In genomic region chr5:36152324-36153298, GRCh38 we compare ENCODE assay signal across 8 cellular contexts. TPM values are rescaled to one million over a fixed set of nuclear protein-coding genes. Genes with fewer than 3 reads are reported as not detected.
A peak's percentile ranks its signal among the peaks of the same experiment; 100 is the strongest.
DNase-seq lines count a peak whose midpoint lies in the region; ATAC-seq and TF ChIP-seq lines count a peak whose summit lies in the region.

No MANE protein-coding gene starts in this region.

- H3K27ac ChIP-seq in KOPT-K1 (ENCODE audit: low read depth, low read length, poor library complexity, severe bottlenecking) (peak overlapping the region; percentile 91), smooth muscle cell (ENCODE audit: low read depth) (peak overlapping the region; percentile 27)

- no peaks in the 10 kb centered on the region for H4K20me1 ChIP-seq in smooth muscle cell (ENCODE audit: low read depth)

- TF ChIP-seq CTCF in AG09309 (IDR thresholded peaks at IDR 0.05; ENCODE audit: control insufficient read depth, insufficient read depth, low read depth, low read length, missing control alignments) (no peak), smooth muscle cell (IDR thresholded peaks at IDR 0.05; ENCODE audit: borderline replicate concordance, insufficient read depth, poor library complexity, severe bottlenecking) (no peak)

- peak overlapping the region; percentile 87 for H3K9ac ChIP-seq in adipocyte (ENCODE audit: low read length)
- H3K9ac ChIP-seq in iPS-15b (ENCODE audit: low read depth, low read length): peak overlapping the region; percentile 88
- peak overlapping the region; percentile 21 for H3K9ac ChIP-seq in smooth muscle cell (ENCODE audit: low read depth)

- H3F3A ChIP-seq in smooth muscle cell (ENCODE audit: low read depth): peaks cover 18% of the 10 kb centered on the region

- DNase-seq in AG09309 (ENCODE audit: low read depth) (no peak), adipocyte (ENCODE audit: low read depth) (peak; percentile 44), smooth muscle cell (lab: John Stamatoyannopoulos, UW; ENCODE audit: unreplicated experiment) (no peak), mucosa of gallbladder (ENCODE audit: low spot score) (no peak)

- H3K9me3 ChIP-seq in KOPT-K1 (ENCODE audit: insufficient read depth, low read length, poor library complexity, severe bottlenecking) (no peaks in the 10 kb centered on the region), adipocyte (ENCODE audit: control insufficient read depth, low read length) (no peaks in the 10 kb centered on the region), iPS-15b (ENCODE audit: control insufficient read depth, insufficient read depth, low read length) (no peaks in the 10 kb centered on the region), smooth muscle cell (replicated peaks; ENCODE audit: low read depth) (no peaks in the 10 kb centered on the region)

- peak overlapping the region; percentile 96 for H3K4me3 ChIP-seq in AG09309 (ENCODE audit: control insufficient read depth, low read depth, low read length)
- peak overlapping the region; percentile 88 for H3K4me3 ChIP-seq in adipocyte (ENCODE audit: low read length)
- H3K4me3 ChIP-seq in iPS-15b (ENCODE audit: low read depth, low read length): peak overlapping the region; percentile 92
- H3K4me3 ChIP-seq in smooth muscle cell: peak overlapping the region; percentile 87

- H3K27me3 ChIP-seq in adipocyte (replicated peaks; ENCODE audit: control insufficient read depth, insufficient read depth, low read length) (no peaks in the 10 kb centered on the region), iPS-15b (ENCODE audit: control insufficient read depth, insufficient read depth, low read length) (no peaks in the 10 kb centered on the region), smooth muscle cell (ENCODE audit: low read depth) (no peaks in the 10 kb centered on the region)

- peak; percentile 2 for ATAC-seq in GM18498 (IDR thresholded peaks at IDR 0.05; ENCODE audit: unreplicated experiment)
- no peak for ATAC-seq in GM19324 (IDR thresholded peaks at IDR 0.05; ENCODE audit: low FRiP score, unreplicated experiment)

- peaks cover 48% of the 10 kb centered on the region for H3K79me2 ChIP-seq in smooth muscle cell (ENCODE audit: low read depth)

- WGBS in smooth muscle cell (ENCODE audit: low lambda C conversion rate): 3% methylated on average over 24 of the region's 24 CpGs

- H3K36me3 ChIP-seq in KOPT-K1 (ENCODE audit: insufficient read depth, low read length): peaks cover 44% of the 10 kb centered on the region
- H3K36me3 ChIP-seq in adipocyte (ENCODE audit: control insufficient read depth, insufficient read depth, low read length, severe bottlenecking): peaks cover 11% of the 10 kb centered on the region
- peaks cover 6% of the 10 kb centered on the region for H3K36me3 ChIP-seq in iPS-15b (ENCODE audit: control insufficient read depth, insufficient read depth, low read length)
- no peaks in the 10 kb centered on the region for H3K36me3 ChIP-seq in smooth muscle cell (ENCODE audit: low read depth)

- H3K4me1 ChIP-seq in adipocyte (ENCODE audit: control insufficient read depth, insufficient read depth, low read length): peaks cover 50% of the 10 kb centered on the region
- no peaks in the 10 kb centered on the region for H3K4me1 ChIP-seq in iPS-15b (ENCODE audit: control insufficient read depth, insufficient read depth, low read length)
- H3K4me1 ChIP-seq in smooth muscle cell (ENCODE audit: low read depth): peaks cover 26% of the 10 kb centered on the region

- peak overlapping the region; percentile 93 for H3K4me2 ChIP-seq in smooth muscle cell

- peak overlapping the region; percentile 88 for H2AFZ ChIP-seq in smooth muscle cell (ENCODE audit: low read depth)

RNA-seq across cellular contexts. Expression of gene SKP2, which starts 0.7 kb away (rescaled TPM):
- 53.8 and 61.8 TPM in 2 replicates for total RNA-seq in smooth muscle cell
- polyA plus RNA-seq in smooth muscle cell: 38.8 and 42.8 TPM in 2 replicates
- 16.8 TPM for total RNA-seq in mucosa of gallbladder

RNA-seq across cellular contexts. Expression of gene LMBRD2, which starts 0.9 kb away (rescaled TPM):
- total RNA-seq in smooth muscle cell: 16.4 and 18.5 TPM in 2 replicates
- 2.5 and 5.0 TPM in 2 replicates for polyA plus RNA-seq in smooth muscle cell
- 13.9 TPM for total RNA-seq in mucosa of gallbladder

Comparison
In these comparisons a context has a peak if more than half of its experiments do, and no peak if none do; other contexts are left out.
1. H3K9ac ChIP-seq: peak in every context shown above with its lines; median percentile 88 in iPS-15b; 87 in adipocyte; 21 in smooth muscle cell.